28 cellular contexts compared by ENCODE assay signal in genomic region chr10:106338486-106338885, GRCh38.
"Had no signal": no experiment of that assay in that cellular context is flagged by ENCODE, and none has a peak within 500 bp of the region (broad histone marks: within the 10 kb centered on the region; RNA-seq: fewer than 3 reads in every experiment).

No MANE protein-coding gene starts in this region.

- H3K36me3 ChIP-seq: breast epithelium, esophagus squamous epithelium, left lung, neutrophil, right lobe of liver, transverse colon, vagina, WERI-Rb-1 had no signal

- H3K4me1 ChIP-seq: breast epithelium, esophagus squamous epithelium, left lung, right lobe of liver, transverse colon, vagina had no signal

- H3K4me3 ChIP-seq: breast epithelium, coronary artery, esophagus squamous epithelium, left lung, lung, right lobe of liver, smooth muscle cell, transverse colon, vagina had no signal

- H3K4me2 ChIP-seq: smooth muscle cell had no signal

- ATAC-seq: activated CD8-positive, alpha-beta memory T cell treated with anti-CD3 and anti-CD28 coated beads, Interleukin-2, amount 10 ng/mL, durations not matched to agents 7 days and 5 days; activated CD8-positive, alpha-beta T cell treated with anti-CD3 and anti-CD28 coated beads for 36 hours; activated naive CD8-positive, alpha-beta T cell treated with anti-CD3 and anti-CD28 coated beads, Interleukin-2, amount 50 U/mL, for 24 hours; left lung; natural killer cell; right lobe of liver; stimulated activated memory B cell treated with anti-CD40 and anti-IgM and Interleukin-4, amounts not matched to agents 10 μg/mL and 1 μg/mL and 100 μg/mL, for 72 hours; T-cell had no signal

- H3K9me3 ChIP-seq: breast epithelium, esophagus squamous epithelium, left lung, neutrophil, right lobe of liver, transverse colon, vagina had no signal

- H3K27me3 ChIP-seq: breast epithelium, esophagus squamous epithelium, left lung, neutrophil, right lobe of liver, transverse colon, vagina had no signal

- DNase-seq: activated CD4-positive, alpha-beta T cell treated with anti-CD3 and anti-CD28 coated beads, Interleukin-2, amount 10 ng/mL, durations not matched to agents 7 days and 5 days; activated CD4-positive, CD25-positive, alpha-beta regulatory T cell treated with anti-CD3 and anti-CD28 coated beads, Interleukin-2, amount 50 U/mL, for 72 hours; activated CD8-positive, alpha-beta memory T cell treated with anti-CD3 and anti-CD28 coated beads, Interleukin-2, amount 10 ng/mL, durations not matched to agents 7 days and 5 days; activated CD8-positive, alpha-beta T cell treated with anti-CD3 and anti-CD28 coated beads for 36 hours; activated gamma-delta T cell; activated naive CD4-positive, alpha-beta T cell treated with anti-CD3 and anti-CD28 coated beads, Interleukin-2, amount 50 U/mL, for 16 hours; activated naive CD8-positive, alpha-beta T cell treated with anti-CD3 and anti-CD28 coated beads, Interleukin-2, amount 50 U/mL, for 24 hours; activated T-cell treated with anti-CD3 and anti-CD28 coated beads for 4 hours; anterior cingulate cortex; endodermal cell; esophagus squamous epithelium; foreskin fibroblast; kidney glomerular epithelial cell; left lung; natural killer cell; posterior cingulate gyrus; right lobe of liver; stimulated activated CD4-positive, alpha-beta T cell treated with anti-CD3 and anti-CD28 coated beads, Interleukin-15, amount 100 ng/mL, for 24 hours; T-cell; transverse colon; WERI-Rb-1 had no signal

- H3K27ac ChIP-seq: breast epithelium, coronary artery, esophagus squamous epithelium, left lung, neutrophil, right lobe of liver, transverse colon, vagina, WERI-Rb-1 had no signal
